8 cellular contexts compared by ENCODE assay signal in the genomic region with DNA sequence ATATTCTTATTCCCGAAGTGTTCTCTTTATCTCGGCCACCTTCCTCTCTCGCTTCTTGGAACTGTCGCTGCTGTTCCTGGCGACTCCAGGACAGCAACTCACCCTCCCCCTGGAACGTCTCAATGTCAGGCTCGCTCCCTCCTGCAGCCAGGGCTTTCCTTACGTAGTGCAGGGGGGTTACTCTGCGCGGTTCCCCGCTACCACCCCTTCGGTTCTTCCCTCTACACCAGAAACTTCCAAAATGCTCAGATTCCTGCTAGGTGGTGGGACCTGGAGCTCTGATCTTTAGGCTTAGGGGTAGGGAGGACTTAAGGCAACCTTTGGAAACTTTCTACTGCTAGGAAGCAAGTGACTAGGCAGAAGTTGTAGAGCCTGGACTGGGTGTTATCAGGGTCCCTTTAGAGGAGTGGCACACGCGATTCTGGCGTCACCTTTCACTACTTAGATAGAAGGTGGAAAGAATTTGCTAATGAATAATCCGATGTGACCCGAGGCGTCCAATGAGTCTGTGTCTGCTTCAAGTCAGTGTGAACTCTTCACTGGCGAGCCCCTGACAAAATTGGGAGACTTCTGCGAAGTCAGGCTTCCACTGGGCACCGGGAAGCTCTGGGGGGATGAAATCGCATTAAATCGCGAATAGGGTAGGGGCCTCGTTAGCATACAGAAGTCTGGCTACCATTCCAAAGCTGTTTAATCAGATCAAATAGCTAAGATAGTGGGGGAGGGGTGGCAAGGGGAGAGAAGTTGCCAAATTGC. TPM values are rescaled to one million over a fixed set of nuclear protein-coding genes. Genes with fewer than 3 reads are reported as not detected.
DNase-seq lines count a peak whose midpoint lies in the region; ATAC-seq, FAIRE-seq and TF ChIP-seq lines count a peak whose summit lies in the region.

No MANE protein-coding gene starts in this region.

- H3K9me3 Mint-ChIP-seq in activated CD8-positive, alpha-beta memory T cell treated with anti-CD3 and anti-CD28 coated beads, Interleukin-2, amount 10 ng/mL, durations not matched to agents 7 days and 5 days (ENCODE audit: low read depth), result no peaks in the 10 kb centered on the region

- peak overlapping the region; percentile 83 for H3K4me3 Mint-ChIP-seq in activated CD8-positive, alpha-beta memory T cell treated with anti-CD3 and anti-CD28 coated beads, Interleukin-2, amount 10 ng/mL, durations not matched to agents 7 days and 5 days

- no peak for TF ChIP-seq POLR2A in prostate gland (IDR thresholded peaks at IDR 0.05)

- peaks cover 66% of the 10 kb centered on the region for H3K27me3 Mint-ChIP-seq in activated CD8-positive, alpha-beta memory T cell treated with anti-CD3 and anti-CD28 coated beads, Interleukin-2, amount 10 ng/mL, durations not matched to agents 7 days and 5 days

- H3K79me2 ChIP-seq in ACC112 (ENCODE audit: control insufficient read depth, insufficient read depth, low read length, unreplicated experiment), result no peaks in the 10 kb centered on the region

- no peaks in the 10 kb centered on the region for H3K36me3 ChIP-seq in ACC112 (ENCODE audit: insufficient read depth, low read length)
- H3K36me3 ChIP-seq in cardiac muscle cell, result no peaks in the 10 kb centered on the region
- H3K36me3 ChIP-seq in prostate gland, result no peaks in the 10 kb centered on the region

- H3K36me3 Mint-ChIP-seq in activated CD8-positive, alpha-beta memory T cell treated with anti-CD3 and anti-CD28 coated beads, Interleukin-2, amount 10 ng/mL, durations not matched to agents 7 days and 5 days, result no peaks in the 10 kb centered on the region

- FAIRE-seq in D721Med (lab: Jason Lieb, UNC), result no peak

- TF ChIP-seq CTCF in HFF-Myc (IDR thresholded peaks at IDR 0.05; ENCODE audit: low read depth, low read length, missing control alignments) (no peak), cardiac muscle cell (IDR thresholded peaks at IDR 0.05; ENCODE audit: low read depth, low read length) (no peak), prostate gland (IDR thresholded peaks at IDR 0.05) (no peak), D721Med (IDR thresholded peaks at IDR 0.05; ENCODE audit: insufficient read depth, missing control alignments) (no peak)

- ATAC-seq in activated CD8-positive, alpha-beta memory T cell treated with anti-CD3 and anti-CD28 coated beads, Interleukin-2, amount 10 ng/mL, durations not matched to agents 7 days and 5 days, result no peak
- ATAC-seq in HG02870 (IDR thresholded peaks at IDR 0.05; ENCODE audit: unreplicated experiment), result no peak
- ATAC-seq in GM18909 (IDR thresholded peaks at IDR 0.05; ENCODE audit: poor library complexity, unreplicated experiment), result no peak

- H3K27ac ChIP-seq in ACC112 (ENCODE audit: low read depth, low read length) (no peak overlapping the region), cardiac muscle cell (peak overlapping the region; percentile 97), prostate gland (no peak overlapping the region)

- intact Hi-C loops in prostate gland (cut with DNase I), result no loop called here

- DNase-seq in HFF-Myc (ENCODE audit: extremely low read depth, low read depth) (no peak), cardiac muscle cell (ENCODE audit: low read depth in 1 of 2, low spot score in 1 of 2) (peak in 1 of 2 donors; percentile 82), prostate gland (ENCODE audit: low spot score) (no peak), D721Med (ENCODE audit: insufficient read length, low spot score) (no peak)
- no peak for DNase-seq in activated CD8-positive, alpha-beta memory T cell treated with anti-CD3 and anti-CD28 coated beads, Interleukin-2, amount 10 ng/mL, durations not matched to agents 7 days and 5 days

- H3K4me1 ChIP-seq in ACC112 (ENCODE audit: control insufficient read depth, insufficient read depth, low read length, unreplicated experiment), result peaks cover 8% of the 10 kb centered on the region
- peaks cover 25% of the 10 kb centered on the region for H3K4me1 ChIP-seq in cardiac muscle cell (ENCODE audit: low read depth)
- peaks cover 13% of the 10 kb centered on the region for H3K4me1 ChIP-seq in prostate gland (replicated peaks)

- WGBS in prostate gland, result 5% methylated on average over 25 of the region's 25 CpGs

- H2AFZ ChIP-seq in ACC112 (ENCODE audit: low read length, unreplicated experiment), result peak overlapping the region; percentile 99

- peaks cover 24% of the 10 kb centered on the region for H3K4me1 Mint-ChIP-seq in activated CD8-positive, alpha-beta memory T cell treated with anti-CD3 and anti-CD28 coated beads, Interleukin-2, amount 10 ng/mL, durations not matched to agents 7 days and 5 days

- no peaks in the 10 kb centered on the region for H3K9me3 ChIP-seq in cardiac muscle cell (ENCODE audit: low read depth)
- no peaks in the 10 kb centered on the region for H3K9me3 ChIP-seq in prostate gland

- H3K27ac Mint-ChIP-seq in activated CD8-positive, alpha-beta memory T cell treated with anti-CD3 and anti-CD28 coated beads, Interleukin-2, amount 10 ng/mL, durations not matched to agents 7 days and 5 days, result peak overlapping the region; percentile 18

- H3K4me3 ChIP-seq in ACC112 (ENCODE audit: low read depth, low read length), result peak overlapping the region; percentile 97
- peak overlapping the region; percentile 84 for H3K4me3 ChIP-seq in HFF-Myc (replicated peaks; ENCODE audit: low read depth, low read length)
- peak overlapping the region; percentile 89 for H3K4me3 ChIP-seq in cardiac muscle cell
- H3K4me3 ChIP-seq in prostate gland, result peak overlapping the region; percentile 39 to 57

- CTCF ChIA-PET in activated CD8-positive, alpha-beta memory T cell treated with anti-CD3 and anti-CD28 coated beads, Interleukin-2, amount 10 ng/mL, durations not matched to agents 7 days and 5 days (lab: Charles Lee), result interaction anchor here (0.6 to 5.7 kb wide), 9 partner anchors 10 to 417 kb away, joined by 3 to 69 read pairs (median 3); no protein-coding TSS in a partner anchor

- no peaks in the 10 kb centered on the region for H3K27me3 ChIP-seq in ACC112 (ENCODE audit: insufficient read depth, low read length)
- H3K27me3 ChIP-seq in cardiac muscle cell, result peaks cover 3% of the 10 kb centered on the region
- peaks cover 4% of the 10 kb centered on the region for H3K27me3 ChIP-seq in prostate gland (replicated peaks; ENCODE audit: insufficient read depth)

RNA-seq across cellular contexts. Expression of gene DPF3, which starts 0.9 kb away (rescaled TPM):
- 10 to 100 TPM; 10.2 to 12.2 TPM for total RNA-seq in activated CD8-positive, alpha-beta memory T cell treated with anti-CD3 and anti-CD28 coated beads, Interleukin-2, amount 10 ng/mL, durations not matched to agents 7 days and 5 days
- total RNA-seq in cardiac muscle cell (40.8 and 84.8 TPM in 2 replicates), prostate gland (10 to 100 TPM in 1 of 2 donors, not detected in 1; 11.0 TPM)
- polyA plus RNA-seq in cardiac muscle cell, result 25.9 and 32.9 TPM in 2 replicates

RNA-seq across cellular contexts. Expression of gene DCAF4, which starts 31.5 kb away (rescaled TPM):
- total RNA-seq in activated CD8-positive, alpha-beta memory T cell treated with anti-CD3 and anti-CD28 coated beads, Interleukin-2, amount 10 ng/mL, durations not matched to agents 7 days and 5 days, result 10 to 100 TPM; 17.3 to 23.1 TPM
- total RNA-seq in cardiac muscle cell (23.2 and 27.1 TPM in 2 replicates), prostate gland (10 to 100 TPM in 1 of 2 donors, 1 to 10 TPM in 1; 8.9 to 29.6 TPM)
- 10.2 and 11.0 TPM in 2 replicates for polyA plus RNA-seq in cardiac muscle cell
